8 cellular contexts compared by ENCODE assay signal in genomic region chr11:36702330-36703054, GRCh38.
DNase-seq lines count a peak whose midpoint lies in the region; ATAC-seq and TF ChIP-seq lines count a peak whose summit lies in the region.

No MANE protein-coding gene starts in this region.

- no peaks in the 10 kb centered on the region for H3K9me3 Mint-ChIP-seq in stimulated activated memory B cell treated with anti-CD40 and anti-IgM and Interleukin-4, amounts not matched to agents 10 μg/mL and 1 μg/mL and 100 μg/mL, for 72 hours

- no peaks in the 10 kb centered on the region for H3K79me2 ChIP-seq in DOHH2 (ENCODE audit: control insufficient read depth, low read length)

- no peaks in the 10 kb centered on the region for H3K9me2 ChIP-seq in DOHH2 (replicated peaks; ENCODE audit: control insufficient read depth, low read length)

- intact Hi-C loops in posterior vena cava (cut with DNase I), result loop anchor here in 1 of 2 donors (5.0 kb wide), 1 partner anchor 45 kb away; no protein-coding TSS in a partner anchor

- H3K27me3 ChIP-seq in DOHH2 (ENCODE audit: control insufficient read depth, low read length), result 0 out of 2 replicates have a peak, but pooled peaks cover 7% of the 10 kb centered on the region

- no peaks in the 10 kb centered on the region for H4K20me1 ChIP-seq in DOHH2 (ENCODE audit: control insufficient read depth, insufficient read depth, low read depth, low read length)

- no peak overlapping the region for H3K4me3 Mint-ChIP-seq in stimulated activated memory B cell treated with anti-CD40 and anti-IgM and Interleukin-4, amounts not matched to agents 10 μg/mL and 1 μg/mL and 100 μg/mL, for 72 hours

- H3K36me3 Mint-ChIP-seq in stimulated activated memory B cell treated with anti-CD40 and anti-IgM and Interleukin-4, amounts not matched to agents 10 μg/mL and 1 μg/mL and 100 μg/mL, for 72 hours, result no peaks in the 10 kb centered on the region

- no peaks in the 10 kb centered on the region for H3F3A ChIP-seq in DOHH2 (ENCODE audit: control insufficient read depth, insufficient read depth)

- no peaks in the 10 kb centered on the region for H3K36me3 ChIP-seq in DOHH2 (ENCODE audit: control insufficient read depth, low read length)

- no peak overlapping the region for H3K4me2 ChIP-seq in DOHH2 (ENCODE audit: low read length)

- DNase-seq in NCI-H510A treated with DMSO at 0.1 percent for 48 hours (lab: John Stamatoyannopoulos, UW) (peak; percentile 67), astrocyte of the spinal cord (ENCODE audit: low read depth, low spot score) (peak; percentile 72), iPS DF 4.7 (ENCODE audit: extremely low read depth, low spot score) (peak; percentile 79), posterior vena cava (ENCODE audit: low spot score) (no peak)

- H3K27me3 Mint-ChIP-seq in stimulated activated memory B cell treated with anti-CD40 and anti-IgM and Interleukin-4, amounts not matched to agents 10 μg/mL and 1 μg/mL and 100 μg/mL, for 72 hours, result peaks cover 11% of the 10 kb centered on the region

- H3K4me1 Mint-ChIP-seq in stimulated activated memory B cell treated with anti-CD40 and anti-IgM and Interleukin-4, amounts not matched to agents 10 μg/mL and 1 μg/mL and 100 μg/mL, for 72 hours, result peaks cover 11% of the 10 kb centered on the region

- ATAC-seq in GM19468 (IDR thresholded peaks at IDR 0.05; ENCODE audit: extremely low read depth, unreplicated experiment) (peak; percentile 50), HG03460 (IDR thresholded peaks at IDR 0.05; ENCODE audit: unreplicated experiment) (peak; percentile 91)
- ATAC-seq in stimulated activated memory B cell treated with anti-CD40 and anti-IgM and Interleukin-4, amounts not matched to agents 10 μg/mL and 1 μg/mL and 100 μg/mL, for 72 hours, result peak; percentile 56

- TF ChIP-seq CTCF in DOHH2 (IDR thresholded peaks at IDR 0.05; ENCODE audit: low read depth, low read length, poor library complexity, severe bottlenecking) (peak; percentile 75), astrocyte of the spinal cord (IDR thresholded peaks at IDR 0.05; ENCODE audit: low read depth, low read length) (peak; percentile 80)

- H3K4me1 ChIP-seq in DOHH2 (ENCODE audit: control insufficient read depth, low read length), result no peaks in the 10 kb centered on the region

- H3K9me3 ChIP-seq in DOHH2 (ENCODE audit: control insufficient read depth, insufficient read depth, low read length), result no peaks in the 10 kb centered on the region

- H3K27ac Mint-ChIP-seq in stimulated activated memory B cell treated with anti-CD40 and anti-IgM and Interleukin-4, amounts not matched to agents 10 μg/mL and 1 μg/mL and 100 μg/mL, for 72 hours, result no peak overlapping the region

- no peak overlapping the region for H3K27ac ChIP-seq in DOHH2 (ENCODE audit: low read depth, low read length)

- no peak overlapping the region for H3K4me3 ChIP-seq in DOHH2 (ENCODE audit: low read length)
- H3K4me3 ChIP-seq in astrocyte of the spinal cord (ENCODE audit: low read depth, low read length), result no peak overlapping the region

- in situ Hi-C loops in astrocyte of the spinal cord (cut with HindIII; ENCODE audit: low sequenced_read_pairs), result no loop called here
